Comparison of ENCODE assay signal across 8 cellular contexts in the genomic region with DNA sequence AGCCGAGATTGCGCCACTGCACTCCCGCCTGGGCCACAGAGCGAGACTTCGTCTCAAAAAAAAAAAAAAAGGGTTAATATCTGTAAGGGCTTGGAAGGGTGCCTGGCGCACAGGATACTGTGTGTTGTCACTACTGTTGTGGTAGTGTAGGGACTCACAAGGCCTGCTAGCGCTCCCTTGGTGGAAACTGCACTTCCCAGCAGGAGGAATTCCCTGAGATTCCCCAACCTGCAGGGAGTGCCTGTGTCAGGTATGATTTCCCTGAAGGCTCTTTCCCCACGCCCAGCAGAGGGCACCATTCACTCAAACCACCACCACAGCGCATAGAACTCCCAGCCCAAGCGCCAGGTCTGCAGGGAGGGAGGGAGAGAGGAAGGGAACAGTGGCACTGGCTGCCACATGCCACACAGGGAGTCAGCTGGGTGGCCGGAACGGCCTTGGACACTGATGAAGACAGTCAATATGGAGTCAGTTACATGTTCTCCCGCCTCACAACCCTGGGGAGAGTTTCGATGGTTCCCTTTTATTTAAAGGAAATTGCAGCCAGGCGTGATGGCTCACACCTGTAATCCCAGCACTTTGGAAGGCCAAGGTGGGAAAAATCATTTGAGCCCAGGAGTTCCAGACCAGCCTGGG. TPM values are rescaled to one million over a fixed set of nuclear protein-coding genes. Genes with fewer than 3 reads are reported as not detected.
DNase-seq lines count a peak whose midpoint lies in the region; ATAC-seq lines count a peak whose summit lies in the region.

No MANE protein-coding gene starts in this region.

- no peaks in the 10 kb centered on the region for H3K4me1 ChIP-seq in CD4-positive, CD25-positive, alpha-beta regulatory T cell (ENCODE audit: control insufficient read depth, insufficient read depth, low read length, poor library complexity, severe bottlenecking)
- H3K4me1 ChIP-seq in effector memory CD4-positive, alpha-beta T cell (ENCODE audit: control insufficient read depth, insufficient read depth, low read length, poor library complexity, severe bottlenecking), result no peaks in the 10 kb centered on the region
- no peaks in the 10 kb centered on the region for H3K4me1 ChIP-seq in mesendoderm (ENCODE audit: control insufficient read depth, low read depth, low read length)

- H3K9ac ChIP-seq in mesendoderm (ENCODE audit: low read length), result no peak overlapping the region

- no peaks in the 10 kb centered on the region for H3K27me3 Mint-ChIP-seq in CD4-positive, CD25-positive, alpha-beta regulatory T cell

- WGBS in mesendoderm (ENCODE audit: extremely low coverage, insufficient coverage, low lambda C conversion rate), result no CpG with 5 or more reads among the region's 15 CpGs

- H3K79me1 ChIP-seq in mesendoderm (ENCODE audit: low read length), result no peaks in the 10 kb centered on the region

- no peak overlapping the region for H4K5ac ChIP-seq in mesendoderm (ENCODE audit: low read length)

- H2BK15ac ChIP-seq in mesendoderm (replicated peaks; ENCODE audit: low read depth), result no peak overlapping the region

- H3K36me3 ChIP-seq in CD4-positive, CD25-positive, alpha-beta regulatory T cell (ENCODE audit: control insufficient read depth, insufficient read depth, low read length), result no peaks in the 10 kb centered on the region
- no peaks in the 10 kb centered on the region for H3K36me3 ChIP-seq in effector memory CD4-positive, alpha-beta T cell (ENCODE audit: control insufficient read depth, insufficient read depth, low read length)
- no peaks in the 10 kb centered on the region for H3K36me3 ChIP-seq in mesendoderm (ENCODE audit: control insufficient read depth, insufficient read depth, low read length)

- H3K27ac Mint-ChIP-seq in CD4-positive, CD25-positive, alpha-beta regulatory T cell, result peak overlapping the region in 1 of 3 donors; percentile 66

- no peak overlapping the region for H2AK5ac ChIP-seq in mesendoderm (ENCODE audit: low read length)

- no peaks in the 10 kb centered on the region for H3K9me3 Mint-ChIP-seq in CD4-positive, CD25-positive, alpha-beta regulatory T cell

- peak; percentile 23 to 61 (median 35) for DNase-seq in CD4-positive, CD25-positive, alpha-beta regulatory T cell
- DNase-seq in NCI-H748 treated with DMSO at 0.1 percent for 48 hours (lab: John Stamatoyannopoulos, UW) (peak; percentile 48), mesendoderm (peak; percentile 96)
- peak; percentile 75 to 81 for DNase-seq in activated CD4-positive, alpha-beta T cell treated with anti-CD3 and anti-CD28 coated beads, Interleukin-2, amount 50 U/mL, for 48 hours
- DNase-seq in effector memory CD4-positive, alpha-beta T cell, result peak in 2 of 3 donors; percentile 5 to 26
- DNase-seq in stimulated activated CD8-positive, alpha-beta memory T cell treated with anti-CD3 and anti-CD28 coated beads, Interleukin-7, amount 100 ng/mL, for 1 hour (ENCODE audit: low read depth in 2 of 2), result peak; percentile 17 to 38

- H2BK120ac ChIP-seq in mesendoderm (ENCODE audit: low read depth, low read length), result no peak overlapping the region

- H3K4me1 Mint-ChIP-seq in CD4-positive, CD25-positive, alpha-beta regulatory T cell, result peaks cover 0 to 5% (median 2%) of the 10 kb centered on the region in 4 donors

- no peaks in the 10 kb centered on the region for H3K36me3 Mint-ChIP-seq in CD4-positive, CD25-positive, alpha-beta regulatory T cell

- H3K4me3 Mint-ChIP-seq in CD4-positive, CD25-positive, alpha-beta regulatory T cell, result no peak overlapping the region

- no peak overlapping the region for H3K4ac ChIP-seq in mesendoderm (ENCODE audit: low read depth, low read length)

- no peak overlapping the region for H3K56ac ChIP-seq in mesendoderm (ENCODE audit: low read length)

- H3K79me2 ChIP-seq in mesendoderm (ENCODE audit: control insufficient read depth, insufficient read depth, low read length), result no peaks in the 10 kb centered on the region

- no peak overlapping the region for H3K23ac ChIP-seq in mesendoderm (ENCODE audit: low read length)

- H3K9me3 ChIP-seq in CD4-positive, CD25-positive, alpha-beta regulatory T cell (ENCODE audit: control insufficient read depth in 2 of 2, low read length in 2 of 2), result no peaks in the 10 kb centered on the region
- no peaks in the 10 kb centered on the region for H3K9me3 ChIP-seq in effector memory CD4-positive, alpha-beta T cell (ENCODE audit: control insufficient read depth, low read length)

- no peak overlapping the region for H3K18ac ChIP-seq in mesendoderm (ENCODE audit: low read length)

- no peak overlapping the region for H3K27ac ChIP-seq in CD4-positive, CD25-positive, alpha-beta regulatory T cell (ENCODE audit: insufficient read depth, low read length, poor library complexity, severe bottlenecking)
- no peak overlapping the region for H3K27ac ChIP-seq in effector memory CD4-positive, alpha-beta T cell (ENCODE audit: insufficient read depth, low read length, poor library complexity, severe bottlenecking)
- no peak overlapping the region for H3K27ac ChIP-seq in mesendoderm (ENCODE audit: low read depth, low read length)

- peak in 1 of 2 donors; percentile 51 for ATAC-seq in CD4-positive, CD25-positive, alpha-beta regulatory T cell (ENCODE audit: low read depth in 2 of 2)
- ATAC-seq in HG03045 (IDR thresholded peaks at IDR 0.05; ENCODE audit: unreplicated experiment) (peak; percentile 46), HG03520 (IDR thresholded peaks at IDR 0.05; ENCODE audit: unreplicated experiment) (no peak)

- no peak overlapping the region for H2BK5ac ChIP-seq in mesendoderm (ENCODE audit: low read length)

- no peak overlapping the region for H3K4me3 ChIP-seq in CD4-positive, CD25-positive, alpha-beta regulatory T cell (ENCODE audit: low read depth, low read length)
- no peak overlapping the region for H3K4me3 ChIP-seq in effector memory CD4-positive, alpha-beta T cell (ENCODE audit: insufficient read depth, low read depth, low read length, poor library complexity, severe bottlenecking)
- no peak overlapping the region for H3K4me3 ChIP-seq in mesendoderm (ENCODE audit: low read length)

- no peak overlapping the region for H3K4me2 ChIP-seq in mesendoderm (ENCODE audit: low read length)

- H3K27me3 ChIP-seq in CD4-positive, CD25-positive, alpha-beta regulatory T cell (ENCODE audit: control insufficient read depth, insufficient read depth, low read length), result no peaks in the 10 kb centered on the region
- no peaks in the 10 kb centered on the region for H3K27me3 ChIP-seq in effector memory CD4-positive, alpha-beta T cell (replicated peaks; ENCODE audit: control insufficient read depth, insufficient read depth, low read length, poor library complexity, severe bottlenecking)
- no peaks in the 10 kb centered on the region for H3K27me3 ChIP-seq in mesendoderm (ENCODE audit: insufficient read depth, low read length, poor library complexity)

- no peak overlapping the region for H4K8ac ChIP-seq in mesendoderm (ENCODE audit: low read depth, low read length)

RNA-seq across cellular contexts. Expression of a gene that starts 32.7 kb away (rescaled TPM):
- total RNA-seq in CD4-positive, CD25-positive, alpha-beta regulatory T cell, result 4.6 TPM
- polyA plus RNA-seq in CD4-positive, CD25-positive, alpha-beta regulatory T cell, result under 1 TPM; 0.41 to 0.85 (median 0.62) TPM
- 107 TPM for polyA plus RNA-seq in mesendoderm (2013, experiment 1 of 2)
- 108 TPM for polyA plus RNA-seq in mesendoderm (2013, experiment 2 of 2)

RNA-seq across cellular contexts. Expression of a gene that starts 59.2 kb away (rescaled TPM):
- total RNA-seq in CD4-positive, CD25-positive, alpha-beta regulatory T cell, result 0.32 TPM
- polyA plus RNA-seq in CD4-positive, CD25-positive, alpha-beta regulatory T cell, result under 1 TPM in 3 of 4 donors, not detected in 1; 0.03 to 0.38 (median 0.08) TPM
- polyA plus RNA-seq in mesendoderm (2013, experiment 1 of 2), result 130 TPM
- polyA plus RNA-seq in mesendoderm (2013, experiment 2 of 2), result 121 TPM

Comparison
In these comparisons a context has a peak if more than half of its experiments do, and no peak if none do; other contexts are left out.
1. DNase-seq: peak in every context shown above with its lines; median percentile 96 in mesendoderm; 78 in activated CD4-positive, alpha-beta T cell treated with anti-CD3 and anti-CD28 coated beads, Interleukin-2, amount 50 U/mL, for 48 hours; 48 in NCI-H748 treated with DMSO at 0.1 percent for 48 hours; 35 in CD4-positive, CD25-positive, alpha-beta regulatory T cell; 28 in stimulated activated CD8-positive, alpha-beta memory T cell treated with anti-CD3 and anti-CD28 coated beads, Interleukin-7, amount 100 ng/mL, for 1 hour; 16 in effector memory CD4-positive, alpha-beta T cell.